9 cellular contexts compared by ENCODE assay signal in genomic region chr11:11010624-11011127, GRCh38.
A peak's percentile ranks its signal among the peaks of the same experiment; 100 is the strongest.
DNase-seq lines count a peak whose midpoint lies in the region; ATAC-seq and TF ChIP-seq lines count a peak whose summit lies in the region.
"Had no signal": no experiment of that assay in that cellular context is flagged by ENCODE, and none has a peak within 500 bp of the region (broad histone marks: within the 10 kb centered on the region; RNA-seq: fewer than 3 reads in every experiment).

No MANE protein-coding gene starts in this region.

- H3K27me3 ChIP-seq in gastrocnemius medialis, result no peaks in the 10 kb centered on the region

- intact Hi-C loops in left ventricle myocardium superior (cut with micrococcal nuclease), result no loop called here
- intact Hi-C loops in gastrocnemius medialis (cut with DNase I; ENCODE audit: low total_unique reads), result loop anchor here (1.0 kb wide), 1 partner anchor 218 kb away; no protein-coding TSS in a partner anchor

- ATAC-seq in left ventricle myocardium superior, result peak; percentile 94
- ATAC-seq in gastrocnemius medialis, result peak; percentile 61 to 62
- no peak for ATAC-seq in GM18867 (IDR thresholded peaks at IDR 0.05; ENCODE audit: unreplicated experiment)
- no peak for ATAC-seq in GM18519 (IDR thresholded peaks at IDR 0.05; ENCODE audit: low FRiP score, unreplicated experiment)
- ATAC-seq: naive thymus-derived CD8-positive, alpha-beta T cell had no signal

- peak overlapping the region in 1 of 4 donors; percentile 7 for H3K4me3 ChIP-seq in gastrocnemius medialis

- no peak for TF ChIP-seq POLR2A in gastrocnemius medialis (IDR thresholded peaks at IDR 0.05)

- H3K4me1 ChIP-seq in gastrocnemius medialis, result no peaks in the 10 kb centered on the region

- H3K36me3 ChIP-seq in gastrocnemius medialis, result no peaks in the 10 kb centered on the region

- peak in 2 of 5 experiments; percentile 41 to 50 for TF ChIP-seq CTCF in gastrocnemius medialis (IDR thresholded peaks at IDR 0.05 in 4 of 5, conservative IDR thresholded peaks at IDR 0.05 in 1 of 5)

- in situ Hi-C loops in gastrocnemius medialis (cut with MboI; ENCODE audit: low sequenced_read_pairs in 4 of 4), result no loop called here

- H3K27ac ChIP-seq in gastrocnemius medialis, result no peak overlapping the region

- no peaks in the 10 kb centered on the region for H3K9me3 ChIP-seq in gastrocnemius medialis

- peak; percentile 24 for DNase-seq in H4 (ENCODE audit: low spot score)
- peak; percentile 56 for DNase-seq in SW480 (ENCODE audit: low spot score)
- DNase-seq in left ventricle myocardium superior, result peak; percentile 65
- peak in 1 of 2 donors; percentile 25 for DNase-seq in gastrocnemius medialis
- DNase-seq in germinal center (ENCODE audit: low spot score), result no peak
- DNase-seq in NCI-H1694 (lab: John Stamatoyannopoulos, UW), result no peak

Comparison
In these comparisons a context has a peak if more than half of its experiments do, and no peak if none do; other contexts are left out.
1. DNase-seq: peak in H4 (single experiment), SW480 (single experiment) and left ventricle myocardium superior (single experiment); none in germinal center (single experiment) and NCI-H1694 (single experiment).
2. ATAC-seq: peak in left ventricle myocardium superior (single experiment) and gastrocnemius medialis (2 of 2); none in GM18867 (single experiment) and GM18519 (single experiment).